Comparison of ENCODE assay signal across 1 cellular context in the genomic region with DNA sequence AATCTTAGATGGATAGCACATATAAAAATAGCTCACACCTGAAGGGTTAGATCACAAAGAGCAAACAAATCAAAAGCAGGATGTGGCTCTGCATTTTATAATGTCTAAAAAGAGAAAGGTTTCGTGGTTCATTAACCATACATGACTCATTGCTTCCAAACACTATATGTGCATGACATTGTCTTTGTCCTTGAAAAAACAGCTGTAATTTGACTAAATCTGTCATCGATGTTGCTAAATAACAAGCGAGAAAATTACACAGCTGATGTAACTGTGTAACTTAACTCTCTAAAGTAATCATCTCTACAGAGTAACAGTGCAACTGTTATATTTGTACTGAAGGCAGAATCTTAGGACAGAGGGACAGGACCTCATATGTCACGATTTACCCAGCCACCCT.
A peak's percentile ranks its signal among the peaks of the same experiment; 100 is the strongest.
TF ChIP-seq lines count a peak whose summit lies in the region.

No MANE protein-coding gene starts in this region.

TF ChIP-seq in HEK293, 187 proteins besides CTCF, POLR2A, EP300 and RAD21 (continued from another document):
- TF ChIP-seq ZNF311 (tag by site-specific recombination; IDR thresholded peaks at IDR 0.05; ENCODE audit: borderline replicate concordance) (no peak), SP7 (tag by site-specific recombination; IDR thresholded peaks at IDR 0.05) (peak; percentile 89), GLI2 (tag by site-specific recombination; IDR thresholded peaks at IDR 0.05; ENCODE audit: borderline replicate concordance, low read depth) (peak; percentile 79; the same call in 1 of the 2 replicates), ZBTB1 (tag by site-specific recombination; IDR thresholded peaks at IDR 0.05) (no peak), RBAK (tag by site-specific recombination; IDR thresholded peaks at IDR 0.05) (no peak), ZNF510 (tag by site-specific recombination; IDR thresholded peaks at IDR 0.05; ENCODE audit: insufficient replicate concordance) (no peak), ZNF776 (tag by site-specific recombination; IDR thresholded peaks at IDR 0.05; ENCODE audit: borderline replicate concordance) (no peak), ZNF658 (tag by site-specific recombination; IDR thresholded peaks at IDR 0.05) (no peak), ZNF629 (tag by site-specific recombination; IDR thresholded peaks at IDR 0.05) (peak; percentile 93), ZNF792 (tag by site-specific recombination; IDR thresholded peaks at IDR 0.05) (no peak), ZNF707 (tag by site-specific recombination; IDR thresholded peaks at IDR 0.05) (no peak), ZFHX2 (tag by site-specific recombination; conservative IDR thresholded peaks at IDR 0.05) (no peak), ZNF664 (tag by site-specific recombination; IDR thresholded peaks at IDR 0.05) (no peak), ZNF37A (tag by site-specific recombination; IDR thresholded peaks at IDR 0.05) (no peak), ZNF621 (tag by site-specific recombination; IDR thresholded peaks at IDR 0.05) (no peak), ZNF610 (tag by site-specific recombination; IDR thresholded peaks at IDR 0.05; ENCODE audit: borderline replicate concordance) (no peak), ZNF670 (tag by site-specific recombination; IDR thresholded peaks at IDR 0.05; ENCODE audit: low read depth) (no peak), ZNF169 (tag by site-specific recombination; IDR thresholded peaks at IDR 0.05) (no peak), WT1 (tag by site-specific recombination; IDR thresholded peaks at IDR 0.05) (no peak), ZBTB48 (tag by site-specific recombination; IDR thresholded peaks at IDR 0.05) (no peak), ZNF350 (tag by site-specific recombination; IDR thresholded peaks at IDR 0.05) (no peak), ZNF324 (tag by site-specific recombination; IDR thresholded peaks at IDR 0.05) (peak; percentile 88; the same call in 1 of the 2 replicates), ZNF184 (tag by site-specific recombination; IDR thresholded peaks at IDR 0.05) (peak; percentile 90), ZNF549 (tag by site-specific recombination; IDR thresholded peaks at IDR 0.05) (no peak), YY1 (tag by site-specific recombination; IDR thresholded peaks at IDR 0.05) (no peak), HOXD13 (CRISPR knock-in tag; IDR thresholded peaks at IDR 0.05; ENCODE audit: borderline replicate concordance) (no peak), HOXC10 (CRISPR knock-in tag; IDR thresholded peaks at IDR 0.05) (no peak), ZNF596 (tag by site-specific recombination; IDR thresholded peaks at IDR 0.05) (no peak), GLIS1 (tag by site-specific recombination; IDR thresholded peaks at IDR 0.05) (no peak), ZNF138 (tag by site-specific recombination; IDR thresholded peaks at IDR 0.05; ENCODE audit: borderline replicate concordance) (no peak), FEZF1 (tag by site-specific recombination; IDR thresholded peaks at IDR 0.05) (peak; percentile 70)
- TF ChIP-seq, protein P1, sequence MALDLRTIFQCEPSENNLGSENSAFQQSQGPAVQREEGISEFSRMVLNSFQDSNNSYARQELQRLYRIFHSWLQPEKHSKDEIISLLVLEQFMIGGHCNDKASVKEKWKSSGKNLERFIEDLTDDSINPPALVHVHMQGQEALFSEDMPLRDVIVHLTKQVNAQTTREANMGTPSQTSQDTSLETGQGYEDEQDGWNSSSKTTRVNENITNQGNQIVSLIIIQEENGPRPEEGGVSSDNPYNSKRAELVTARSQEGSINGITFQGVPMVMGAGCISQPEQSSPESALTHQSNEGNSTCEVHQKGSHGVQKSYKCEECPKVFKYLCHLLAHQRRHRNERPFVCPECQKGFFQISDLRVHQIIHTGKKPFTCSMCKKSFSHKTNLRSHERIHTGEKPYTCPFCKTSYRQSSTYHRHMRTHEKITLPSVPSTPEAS (tag by site-specific recombination; IDR thresholded peaks at IDR 0.05) = no peak
- TF ChIP-seq, protein P2, sequence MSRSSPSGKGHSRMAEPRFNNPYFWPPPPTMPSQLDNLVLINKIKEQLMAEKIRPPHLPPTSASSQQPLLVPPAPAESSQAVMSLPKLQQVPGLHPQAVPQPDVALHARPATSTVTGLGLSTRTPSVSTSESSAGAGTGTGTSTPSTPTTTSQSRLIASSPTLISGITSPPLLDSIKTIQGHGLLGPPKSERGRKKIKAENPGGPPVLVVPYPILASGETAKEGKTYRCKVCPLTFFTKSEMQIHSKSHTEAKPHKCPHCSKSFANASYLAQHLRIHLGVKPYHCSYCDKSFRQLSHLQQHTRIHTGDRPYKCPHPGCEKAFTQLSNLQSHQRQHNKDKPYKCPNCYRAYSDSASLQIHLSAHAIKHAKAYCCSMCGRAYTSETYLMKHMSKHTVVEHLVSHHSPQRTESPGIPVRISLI (tag by site-specific recombination; IDR thresholded peaks at IDR 0.05) = peak; percentile 98
- TF ChIP-seq, protein P3, sequence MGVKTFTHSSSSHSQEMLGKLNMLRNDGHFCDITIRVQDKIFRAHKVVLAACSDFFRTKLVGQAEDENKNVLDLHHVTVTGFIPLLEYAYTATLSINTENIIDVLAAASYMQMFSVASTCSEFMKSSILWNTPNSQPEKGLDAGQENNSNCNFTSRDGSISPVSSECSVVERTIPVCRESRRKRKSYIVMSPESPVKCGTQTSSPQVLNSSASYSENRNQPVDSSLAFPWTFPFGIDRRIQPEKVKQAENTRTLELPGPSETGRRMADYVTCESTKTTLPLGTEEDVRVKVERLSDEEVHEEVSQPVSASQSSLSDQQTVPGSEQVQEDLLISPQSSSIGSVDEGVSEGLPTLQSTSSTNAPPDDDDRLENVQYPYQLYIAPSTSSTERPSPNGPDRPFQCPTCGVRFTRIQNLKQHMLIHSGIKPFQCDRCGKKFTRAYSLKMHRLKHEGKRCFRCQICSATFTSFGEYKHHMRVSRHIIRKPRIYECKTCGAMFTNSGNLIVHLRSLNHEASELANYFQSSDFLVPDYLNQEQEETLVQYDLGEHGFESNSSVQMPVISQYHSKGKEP (tag by site-specific recombination; IDR thresholded peaks at IDR 0.05) = no peak
- TF ChIP-seq, protein P4, sequence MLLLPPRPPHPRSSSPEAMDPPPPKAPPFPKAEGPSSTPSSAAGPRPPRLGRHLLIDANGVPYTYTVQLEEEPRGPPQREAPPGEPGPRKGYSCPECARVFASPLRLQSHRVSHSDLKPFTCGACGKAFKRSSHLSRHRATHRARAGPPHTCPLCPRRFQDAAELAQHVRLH (tag by site-specific recombination; IDR thresholded peaks at IDR 0.05) = no peak
- TF ChIP-seq, protein P5, sequence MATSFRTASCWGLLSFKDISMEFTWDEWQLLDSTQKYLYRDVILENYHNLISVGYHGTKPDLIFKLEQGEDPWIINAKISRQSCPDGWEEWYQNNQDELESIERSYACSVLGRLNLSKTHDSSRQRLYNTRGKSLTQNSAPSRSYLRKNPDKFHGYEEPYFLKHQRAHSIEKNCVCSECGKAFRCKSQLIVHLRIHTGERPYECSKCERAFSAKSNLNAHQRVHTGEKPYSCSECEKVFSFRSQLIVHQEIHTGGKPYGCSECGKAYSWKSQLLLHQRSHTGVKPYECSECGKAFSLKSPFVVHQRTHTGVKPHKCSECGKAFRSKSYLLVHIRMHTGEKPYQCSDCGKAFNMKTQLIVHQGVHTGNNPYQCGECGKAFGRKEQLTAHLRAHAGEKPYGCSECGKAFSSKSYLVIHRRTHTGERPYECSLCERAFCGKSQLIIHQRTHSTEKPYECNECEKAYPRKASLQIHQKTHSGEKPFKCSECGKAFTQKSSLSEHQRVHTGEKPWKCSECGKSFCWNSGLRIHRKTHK (tag by site-specific recombination; IDR thresholded peaks at IDR 0.05) = no peak
- TF ChIP-seq, protein P6, sequence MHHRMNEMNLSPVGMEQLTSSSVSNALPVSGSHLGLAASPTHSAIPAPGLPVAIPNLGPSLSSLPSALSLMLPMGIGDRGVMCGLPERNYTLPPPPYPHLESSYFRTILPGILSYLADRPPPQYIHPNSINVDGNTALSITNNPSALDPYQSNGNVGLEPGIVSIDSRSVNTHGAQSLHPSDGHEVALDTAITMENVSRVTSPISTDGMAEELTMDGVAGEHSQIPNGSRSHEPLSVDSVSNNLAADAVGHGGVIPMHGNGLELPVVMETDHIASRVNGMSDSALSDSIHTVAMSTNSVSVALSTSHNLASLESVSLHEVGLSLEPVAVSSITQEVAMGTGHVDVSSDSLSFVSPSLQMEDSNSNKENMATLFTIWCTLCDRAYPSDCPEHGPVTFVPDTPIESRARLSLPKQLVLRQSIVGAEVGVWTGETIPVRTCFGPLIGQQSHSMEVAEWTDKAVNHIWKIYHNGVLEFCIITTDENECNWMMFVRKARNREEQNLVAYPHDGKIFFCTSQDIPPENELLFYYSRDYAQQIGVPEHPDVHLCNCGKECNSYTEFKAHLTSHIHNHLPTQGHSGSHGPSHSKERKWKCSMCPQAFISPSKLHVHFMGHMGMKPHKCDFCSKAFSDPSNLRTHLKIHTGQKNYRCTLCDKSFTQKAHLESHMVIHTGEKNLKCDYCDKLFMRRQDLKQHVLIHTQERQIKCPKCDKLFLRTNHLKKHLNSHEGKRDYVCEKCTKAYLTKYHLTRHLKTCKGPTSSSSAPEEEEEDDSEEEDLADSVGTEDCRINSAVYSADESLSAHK (tag by site-specific recombination; IDR thresholded peaks at IDR 0.05) = no peak
- TF ChIP-seq, protein P7, sequence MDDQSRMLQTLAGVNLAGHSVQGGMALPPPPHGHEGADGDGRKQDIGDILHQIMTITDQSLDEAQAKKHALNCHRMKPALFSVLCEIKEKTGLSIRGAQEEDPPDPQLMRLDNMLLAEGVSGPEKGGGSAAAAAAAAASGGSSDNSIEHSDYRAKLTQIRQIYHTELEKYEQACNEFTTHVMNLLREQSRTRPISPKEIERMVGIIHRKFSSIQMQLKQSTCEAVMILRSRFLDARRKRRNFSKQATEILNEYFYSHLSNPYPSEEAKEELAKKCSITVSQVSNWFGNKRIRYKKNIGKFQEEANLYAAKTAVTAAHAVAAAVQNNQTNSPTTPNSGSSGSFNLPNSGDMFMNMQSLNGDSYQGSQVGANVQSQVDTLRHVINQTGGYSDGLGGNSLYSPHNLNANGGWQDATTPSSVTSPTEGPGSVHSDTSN (CRISPR knock-in tag; IDR thresholded peaks at IDR 0.05) = no peak
- TF ChIP-seq, protein P8, sequence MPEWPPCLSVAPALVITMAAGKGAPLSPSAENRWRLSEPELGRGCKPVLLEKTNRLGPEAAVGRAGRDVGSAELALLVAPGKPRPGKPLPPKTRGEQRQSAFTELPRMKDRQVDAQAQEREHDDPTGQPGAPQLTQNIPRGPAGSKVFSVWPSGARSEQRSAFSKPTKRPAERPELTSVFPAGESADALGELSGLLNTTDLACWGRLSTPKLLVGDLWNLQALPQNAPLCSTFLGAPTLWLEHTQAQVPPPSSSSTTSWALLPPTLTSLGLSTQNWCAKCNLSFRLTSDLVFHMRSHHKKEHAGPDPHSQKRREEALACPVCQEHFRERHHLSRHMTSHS (tag by site-specific recombination; IDR thresholded peaks at IDR 0.05) = 0 out of 2 replicates have a peak, but pooled peaks have one; percentile 61
- TF ChIP-seq, protein P9, sequence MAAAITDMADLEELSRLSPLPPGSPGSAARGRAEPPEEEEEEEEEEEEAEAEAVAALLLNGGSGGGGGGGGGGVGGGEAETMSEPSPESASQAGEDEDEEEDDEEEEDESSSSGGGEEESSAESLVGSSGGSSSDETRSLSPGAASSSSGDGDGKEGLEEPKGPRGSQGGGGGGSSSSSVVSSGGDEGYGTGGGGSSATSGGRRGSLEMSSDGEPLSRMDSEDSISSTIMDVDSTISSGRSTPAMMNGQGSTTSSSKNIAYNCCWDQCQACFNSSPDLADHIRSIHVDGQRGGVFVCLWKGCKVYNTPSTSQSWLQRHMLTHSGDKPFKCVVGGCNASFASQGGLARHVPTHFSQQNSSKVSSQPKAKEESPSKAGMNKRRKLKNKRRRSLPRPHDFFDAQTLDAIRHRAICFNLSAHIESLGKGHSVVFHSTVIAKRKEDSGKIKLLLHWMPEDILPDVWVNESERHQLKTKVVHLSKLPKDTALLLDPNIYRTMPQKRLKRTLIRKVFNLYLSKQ (tag by site-specific recombination; IDR thresholded peaks at IDR 0.05; ENCODE audit: borderline replicate concordance) = no peak
- TF ChIP-seq, protein P10, sequence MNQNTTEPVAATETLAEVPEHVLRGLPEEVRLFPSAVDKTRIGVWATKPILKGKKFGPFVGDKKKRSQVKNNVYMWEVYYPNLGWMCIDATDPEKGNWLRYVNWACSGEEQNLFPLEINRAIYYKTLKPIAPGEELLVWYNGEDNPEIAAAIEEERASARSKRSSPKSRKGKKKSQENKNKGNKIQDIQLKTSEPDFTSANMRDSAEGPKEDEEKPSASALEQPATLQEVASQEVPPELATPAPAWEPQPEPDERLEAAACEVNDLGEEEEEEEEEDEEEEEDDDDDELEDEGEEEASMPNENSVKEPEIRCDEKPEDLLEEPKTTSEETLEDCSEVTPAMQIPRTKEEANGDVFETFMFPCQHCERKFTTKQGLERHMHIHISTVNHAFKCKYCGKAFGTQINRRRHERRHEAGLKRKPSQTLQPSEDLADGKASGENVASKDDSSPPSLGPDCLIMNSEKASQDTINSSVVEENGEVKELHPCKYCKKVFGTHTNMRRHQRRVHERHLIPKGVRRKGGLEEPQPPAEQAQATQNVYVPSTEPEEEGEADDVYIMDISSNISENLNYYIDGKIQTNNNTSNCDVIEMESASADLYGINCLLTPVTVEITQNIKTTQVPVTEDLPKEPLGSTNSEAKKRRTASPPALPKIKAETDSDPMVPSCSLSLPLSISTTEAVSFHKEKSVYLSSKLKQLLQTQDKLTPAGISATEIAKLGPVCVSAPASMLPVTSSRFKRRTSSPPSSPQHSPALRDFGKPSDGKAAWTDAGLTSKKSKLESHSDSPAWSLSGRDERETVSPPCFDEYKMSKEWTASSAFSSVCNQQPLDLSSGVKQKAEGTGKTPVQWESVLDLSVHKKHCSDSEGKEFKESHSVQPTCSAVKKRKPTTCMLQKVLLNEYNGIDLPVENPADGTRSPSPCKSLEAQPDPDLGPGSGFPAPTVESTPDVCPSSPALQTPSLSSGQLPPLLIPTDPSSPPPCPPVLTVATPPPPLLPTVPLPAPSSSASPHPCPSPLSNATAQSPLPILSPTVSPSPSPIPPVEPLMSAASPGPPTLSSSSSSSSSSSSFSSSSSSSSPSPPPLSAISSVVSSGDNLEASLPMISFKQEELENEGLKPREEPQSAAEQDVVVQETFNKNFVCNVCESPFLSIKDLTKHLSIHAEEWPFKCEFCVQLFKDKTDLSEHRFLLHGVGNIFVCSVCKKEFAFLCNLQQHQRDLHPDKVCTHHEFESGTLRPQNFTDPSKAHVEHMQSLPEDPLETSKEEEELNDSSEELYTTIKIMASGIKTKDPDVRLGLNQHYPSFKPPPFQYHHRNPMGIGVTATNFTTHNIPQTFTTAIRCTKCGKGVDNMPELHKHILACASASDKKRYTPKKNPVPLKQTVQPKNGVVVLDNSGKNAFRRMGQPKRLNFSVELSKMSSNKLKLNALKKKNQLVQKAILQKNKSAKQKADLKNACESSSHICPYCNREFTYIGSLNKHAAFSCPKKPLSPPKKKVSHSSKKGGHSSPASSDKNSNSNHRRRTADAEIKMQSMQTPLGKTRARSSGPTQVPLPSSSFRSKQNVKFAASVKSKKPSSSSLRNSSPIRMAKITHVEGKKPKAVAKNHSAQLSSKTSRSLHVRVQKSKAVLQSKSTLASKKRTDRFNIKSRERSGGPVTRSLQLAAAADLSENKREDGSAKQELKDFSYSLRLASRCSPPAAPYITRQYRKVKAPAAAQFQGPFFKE (tag by site-specific recombination; IDR thresholded peaks at IDR 0.05; ENCODE audit: borderline replicate concordance) = no peak
